Comparison of ENCODE assay signal across 25 cellular contexts in the genomic region with DNA sequence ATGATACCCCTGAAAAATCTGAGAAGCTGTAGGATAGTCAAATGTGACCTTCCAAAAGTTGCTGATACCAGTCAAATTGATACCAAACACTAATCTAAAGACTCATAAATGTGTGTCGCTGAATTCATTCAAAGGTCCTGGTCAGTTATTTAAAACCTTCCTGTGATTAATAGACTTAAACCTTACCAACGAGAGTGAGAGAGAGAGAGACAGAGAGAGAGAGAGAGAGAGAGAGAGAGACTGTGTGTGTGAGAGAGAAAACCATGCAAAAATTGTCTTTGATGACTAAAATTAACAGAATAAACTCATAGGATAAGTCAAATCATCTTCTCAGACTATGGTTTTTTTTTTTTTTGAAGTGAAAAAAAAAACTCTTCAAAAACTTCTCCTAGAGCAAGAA.
DNase-seq lines count a peak whose midpoint lies in the region; ATAC-seq, FAIRE-seq and TF ChIP-seq lines count a peak whose summit lies in the region.
"Had no signal": no experiment of that assay in that cellular context is flagged by ENCODE, and none has a peak within 500 bp of the region (broad histone marks: within the 10 kb centered on the region; RNA-seq: fewer than 3 reads in every experiment).

No MANE protein-coding gene starts in this region.

- no peaks in the 10 kb centered on the region for H3K27me3 ChIP-seq in GM12878 (replicated peaks in 1 of 2; ENCODE audit: control insufficient read depth in 2 of 2, insufficient read depth in 2 of 2, low read length in 1 of 2)
- H3K27me3 ChIP-seq: BLaER1 had no signal

- SMC1A ChIA-PET in GM12878 (lab: Charles Lee; ENCODE audit: uncharacterized antibody, unreplicated experiment) = interaction anchor here (2.2 to 2.5 kb wide), 2 partner anchors 27 to 34 kb away, joined by 7 to 8 read pairs; no protein-coding TSS in a partner anchor

- H3K9me3 ChIP-seq in GM12878 (replicated peaks; ENCODE audit: control insufficient read depth, insufficient read depth, low read length) = no peaks in the 10 kb centered on the region; the same call in 1 of the 3 replicates
- H3K9me3 ChIP-seq: BLaER1 had no signal

- no peak for FAIRE-seq in GM12878 (lab: Jason Lieb, UNC)
- FAIRE-seq: A204.1, K562 had no signal

- no peaks in the 10 kb centered on the region for H3K36me3 ChIP-seq in GM12878 (ENCODE audit: control insufficient read depth in 2 of 2, insufficient read depth in 2 of 2, low read length in 1 of 2)
- H3K36me3 ChIP-seq: BLaER1 had no signal

- DNase-seq in GM12878 (ENCODE audit: low read depth, low spot score) (no peak), ACHN (no peak), COLO829 (ENCODE audit: low spot score) (no peak)
- DNase-seq in activated CD4-positive, CD25-positive, alpha-beta regulatory T cell treated with anti-CD3 and anti-CD28 coated beads, Interleukin-2, amount 50 U/mL, for 72 hours = no peak
- DNase-seq: Calu3; CD4-positive, alpha-beta memory T cell; EL; GM23248; HCEC 1CT; NCI-H1105; NCI-H1694; NCI-H2107; NCI-H524 treated with DMSO at 0.1 percent for 48 hours; SIG-M5; T-cell had no signal

- peak overlapping the region; percentile 4; the same call in 1 of the 2 replicates for H3K4me2 ChIP-seq in GM12878 (ENCODE audit: control insufficient read depth, insufficient read depth)
- H3K4me2 ChIP-seq: BLaER1, PC-9 had no signal

- no peak overlapping the region for H3K4me3 ChIP-seq in GM12878
- H3K4me3 ChIP-seq: BLaER1, GM23248, K562, PC-9 had no signal

- no peak overlapping the region; the same call in 1 of the 2 replicates for H3K27ac ChIP-seq in GM12878 (ENCODE audit: control insufficient read depth, insufficient read depth)
- H3K27ac ChIP-seq: BLaER1, GM23248, PC-9, RWPE1 had no signal

- RAD21 ChIA-PET in GM12878 (lab: Charles Lee; ENCODE audit: unreplicated experiment) = interaction anchor here (1.5 kb wide), 1 partner anchor 81 kb away, joined by 3 read pairs; no protein-coding TSS in a partner anchor

- in situ Hi-C loops in GM12878 (cut with MboI) (no loop called here), ACHN (cut with HindIII; ENCODE audit: low pct_ligation_motif_present, low pct_unique_long_range_greater_than_20kb, low sequenced_read_pairs) (no loop called here)

- H4K20me1 ChIP-seq in GM12878 (ENCODE audit: control insufficient read depth, insufficient read depth) = no peaks in the 10 kb centered on the region
- H4K20me1 ChIP-seq: BLaER1 had no signal

- TF ChIP-seq CTCF in GM12878 (IDR thresholded peaks at IDR 0.05 in 2 of 3, conservative IDR thresholded peaks at IDR 0.05 in 1 of 3; ENCODE audit: control insufficient read depth in 2 of 3, extremely low read depth in 1 of 3, insufficient read depth in 1 of 3, low read depth in 3 of 3, low read length in 3 of 3) = no peak

- intact Hi-C loops in GM12878 (cut with micrococcal nuclease; ENCODE audit: unreplicated experiment) = loop anchor here (10.0 kb wide), 2 partner anchors 1121 to 1381 kb away; no protein-coding TSS in a partner anchor

- H3K4me1 ChIP-seq in GM12878 (ENCODE audit: control insufficient read depth, insufficient read depth, low read length) = peaks cover 13% of the 10 kb centered on the region
- H3K4me1 ChIP-seq: BLaER1 had no signal

- no peak for TF ChIP-seq RAD21 in GM12878 (IDR thresholded peaks at IDR 0.05; ENCODE audit: insufficient read depth, low read depth, low read length)

- TF ChIP-seq POLR2A in GM12878 (IDR thresholded peaks at IDR 0.05; ENCODE audit: low read depth, low read length) = no peak

- POLR2A ChIA-PET in GM12878 (lab: Charles Lee) = no interaction called here

- no peak; a peak in 1 of 4 replicates for TF ChIP-seq EP300 in GM12878 (IDR thresholded peaks at IDR 0.05; ENCODE audit: borderline replicate concordance in 1 of 2, control insufficient read depth in 1 of 2, low read depth in 2 of 2, low read length in 2 of 2)

- H3K79me2 ChIP-seq in GM12878 (ENCODE audit: control insufficient read depth, insufficient read depth, low read length) = no peaks in the 10 kb centered on the region

- H2AFZ ChIP-seq in GM12878 (ENCODE audit: control insufficient read depth, low read depth, low read length) = 0 out of 2 replicates have a peak overlapping the region, but pooled peaks have one; percentile 6
- H2AFZ ChIP-seq: GM23248, PC-9 had no signal

- ATAC-seq in GM18508 (IDR thresholded peaks at IDR 0.05; ENCODE audit: insufficient read depth, unreplicated experiment) (peak; percentile 25), GM19351 (IDR thresholded peaks at IDR 0.05; ENCODE audit: unreplicated experiment) (peak; percentile 29), HG02884 (IDR thresholded peaks at IDR 0.05; ENCODE audit: unreplicated experiment) (peak; percentile 28), GM12878 (peak; percentile 12), HG03135 (IDR thresholded peaks at IDR 0.05; ENCODE audit: unreplicated experiment) (no peak)
- ATAC-seq: K562, SK-N-SH treated with all-trans-retinoic acid at 6 μM for 48 hours, T-cell had no signal

- CTCF ChIA-PET in GM12878 (lab: Yijun Ruan, JAX) = interaction anchor here (0.5 to 0.9 kb wide), 3 partner anchors 27 to 677 kb away, joined by 3 read pairs; no protein-coding TSS in a partner anchor

- WGBS in GM12878 (ENCODE audit: insufficient coverage, insufficient replicate concordance, low lambda C conversion rate, missing lambda C conversion rate) = 0% methylated on average over 2 of the region's 2 CpGs

- H3K9ac ChIP-seq in GM12878 (ENCODE audit: control insufficient read depth, insufficient read depth, low read length) = no peak overlapping the region
- H3K9ac ChIP-seq: BLaER1, GM23248 had no signal

- no TSS peak for BruUV-seq in GM12878 (replicated peaks; lab: Mats Ljungman, UMichigan)

TF ChIP-seq in GM12878, 131 proteins besides CTCF, POLR2A, EP300 and RAD21:
- TF ChIP-seq ZZZ3 (IDR thresholded peaks at IDR 0.05; ENCODE audit: control insufficient read depth, insufficient read length, low read depth) (peak; percentile 82), RUNX3 (IDR thresholded peaks at IDR 0.05; ENCODE audit: low read length) (peak; percentile 77), MEF2A (IDR thresholded peaks at IDR 0.05; ENCODE audit: insufficient read depth, low read depth, low read length) (peak; percentile 53; the same call in 1 of the 2 replicates), JUNB (IDR thresholded peaks at IDR 0.05) (peak; percentile 92), BCL11A (IDR thresholded peaks at IDR 0.05; ENCODE audit: low read depth, low read length) (0 out of 2 replicates have a peak, but pooled peaks have one; percentile 19), CREB1 (IDR thresholded peaks at IDR 0.05; ENCODE audit: low read depth) (0 out of 2 replicates have a peak, but pooled peaks have one; percentile 32), TCF12 (IDR thresholded peaks at IDR 0.05; ENCODE audit: low read depth, low read length) (no peak), FOXM1 (IDR thresholded peaks at IDR 0.05; ENCODE audit: low read depth, low read length) (peak; percentile 87; the same call in 1 of the 2 replicates), ATF7 (IDR thresholded peaks at IDR 0.05; ENCODE audit: low read depth) (no peak), KAT2A (conservative IDR thresholded peaks at IDR 0.05; ENCODE audit: control insufficient read depth, low read depth, low read length) (no peak), GABPA (IDR thresholded peaks at IDR 0.05; ENCODE audit: low read depth) (peak; percentile 25; the same call in 1 of the 2 replicates), TCF7 (IDR thresholded peaks at IDR 0.05; ENCODE audit: borderline replicate concordance) (peak; percentile 80), NFIC (IDR thresholded peaks at IDR 0.05; ENCODE audit: low read depth, low read length) (peak; percentile 87), ZNF384 (IDR thresholded peaks at IDR 0.05; ENCODE audit: borderline replicate concordance, low read depth, low read length) (0 out of 2 replicates have a peak, but pooled peaks have one; percentile 25), CBX5 (IDR thresholded peaks at IDR 0.05; ENCODE audit: low read depth) (0 out of 2 replicates have a peak, but pooled peaks have one; percentile 45), ZBED1 (IDR thresholded peaks at IDR 0.05; ENCODE audit: borderline replicate concordance) (peak; percentile 24; the same call in 1 of the 2 replicates)
- TF ChIP-seq, protein P1, sequence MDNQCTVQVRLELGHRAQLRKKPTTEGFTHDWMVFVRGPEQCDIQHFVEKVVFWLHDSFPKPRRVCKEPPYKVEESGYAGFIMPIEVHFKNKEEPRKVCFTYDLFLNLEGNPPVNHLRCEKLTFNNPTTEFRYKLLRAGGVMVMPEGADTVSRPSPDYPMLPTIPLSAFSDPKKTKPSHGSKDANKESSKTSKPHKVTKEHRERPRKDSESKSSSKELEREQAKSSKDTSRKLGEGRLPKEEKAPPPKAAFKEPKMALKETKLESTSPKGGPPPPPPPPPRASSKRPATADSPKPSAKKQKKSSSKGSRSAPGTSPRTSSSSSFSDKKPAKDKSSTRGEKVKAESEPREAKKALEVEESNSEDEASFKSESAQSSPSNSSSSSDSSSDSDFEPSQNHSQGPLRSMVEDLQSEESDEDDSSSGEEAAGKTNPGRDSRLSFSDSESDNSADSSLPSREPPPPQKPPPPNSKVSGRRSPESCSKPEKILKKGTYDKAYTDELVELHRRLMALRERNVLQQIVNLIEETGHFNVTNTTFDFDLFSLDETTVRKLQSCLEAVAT (IDR thresholded peaks at IDR 0.05) = no peak
